In genomic region chr4:183322326-183322725, GRCh38 we compare ENCODE assay signal across 19 cellular contexts. TPM values are rescaled to one million over a fixed set of nuclear protein-coding genes. Genes with fewer than 3 reads are reported as not detected.
A peak's percentile ranks its signal among the peaks of the same experiment; 100 is the strongest.
DNase-seq lines count a peak whose midpoint lies in the region; ATAC-seq and TF ChIP-seq lines count a peak whose summit lies in the region.
"Had no signal": no experiment of that assay in that cellular context is flagged by ENCODE, and none has a peak within 500 bp of the region (broad histone marks: within the 10 kb centered on the region; RNA-seq: fewer than 3 reads in every experiment).

CLDN24 (minus strand) TSS chr4:183322426; CDS start chr4:183322426, 0 bp downstream.

- H3K27ac ChIP-seq in neural progenitor cell: no peak within 1 kb of the TSS
- no peak within 1 kb of the TSS for H3K27ac ChIP-seq in suprapubic skin

- no peak within 1 kb of the TSS for H3K4me3 ChIP-seq in neural progenitor cell
- no peak within 1 kb of the TSS for H3K4me3 ChIP-seq in suprapubic skin

- peak within 1 kb of the TSS; percentile 57 for H3K27ac Mint-ChIP-seq in activated CD8-positive, alpha-beta T cell treated with anti-CD3 and anti-CD28 coated beads, Interleukin-2, amount 10 ng/mL, durations not matched to agents 7 days and 5 days
- no peak within 1 kb of the TSS for H3K27ac Mint-ChIP-seq in activated CD8-positive, alpha-beta T cell treated with anti-CD3 and anti-CD28 coated beads for 36 hours
- peak within 1 kb of the TSS; percentile 52 for H3K27ac Mint-ChIP-seq in activated T-helper 17 cell treated with anti-CD3 and anti-CD28 coated beads, Interleukin-2, amount 50 U/mL, for 72 hours
- no peak within 1 kb of the TSS for H3K27ac Mint-ChIP-seq in neural progenitor cell

- H3K27me3 ChIP-seq in neural progenitor cell: no peaks in the 10 kb centered on the region
- no peaks in the 10 kb centered on the region for H3K27me3 ChIP-seq in suprapubic skin

- H3K36me3 Mint-ChIP-seq in activated CD8-positive, alpha-beta T cell treated with anti-CD3 and anti-CD28 coated beads, Interleukin-2, amount 10 ng/mL, durations not matched to agents 7 days and 5 days (ENCODE audit: low read depth): no peaks in the 10 kb centered on the region
- H3K36me3 Mint-ChIP-seq in activated CD8-positive, alpha-beta T cell treated with anti-CD3 and anti-CD28 coated beads for 36 hours (ENCODE audit: low read depth): no peaks in the 10 kb centered on the region
- H3K36me3 Mint-ChIP-seq in activated T-helper 17 cell treated with anti-CD3 and anti-CD28 coated beads, Interleukin-2, amount 50 U/mL, for 72 hours (ENCODE audit: low read depth): no peaks in the 10 kb centered on the region
- peaks cover 8% of the 10 kb centered on the region for H3K36me3 Mint-ChIP-seq in neural progenitor cell

- H3K9me3 ChIP-seq in neural progenitor cell (ENCODE audit: low read depth): no peaks in the 10 kb centered on the region
- H3K9me3 ChIP-seq in suprapubic skin: no peaks in the 10 kb centered on the region

- H3K79me2 ChIP-seq in neural progenitor cell (ENCODE audit: low read depth): no peaks in the 10 kb centered on the region

- no peak within 1 kb of the TSS for H2AFZ ChIP-seq in neural progenitor cell (replicated peaks)

- no peaks in the 10 kb centered on the region for H4K20me1 ChIP-seq in neural progenitor cell (ENCODE audit: low read depth)

- intact Hi-C loops in activated CD8-positive, alpha-beta T cell treated with anti-CD3 and anti-CD28 coated beads for 36 hours (cut with micrococcal nuclease): no loop called here

- no peak for TF ChIP-seq CTCF in activated CD8-positive, alpha-beta T cell treated with anti-CD3 and anti-CD28 coated beads for 36 hours (IDR thresholded peaks at IDR 0.05)
- TF ChIP-seq CTCF in neural progenitor cell (IDR thresholded peaks at IDR 0.05) (no peak), suprapubic skin (IDR thresholded peaks at IDR 0.05) (no peak)

- CTCF ChIA-PET in activated CD8-positive, alpha-beta T cell treated with anti-CD3 and anti-CD28 coated beads, Interleukin-2, amount 10 ng/mL, durations not matched to agents 7 days and 5 days (lab: Charles Lee): no interaction called here
- CTCF ChIA-PET in activated CD8-positive, alpha-beta T cell treated with anti-CD3 and anti-CD28 coated beads for 36 hours (lab: Charles Lee): no interaction called here

- no peaks in the 10 kb centered on the region for H3K9me3 Mint-ChIP-seq in activated CD8-positive, alpha-beta T cell treated with anti-CD3 and anti-CD28 coated beads, Interleukin-2, amount 10 ng/mL, durations not matched to agents 7 days and 5 days (ENCODE audit: insufficient read depth)
- no peaks in the 10 kb centered on the region for H3K9me3 Mint-ChIP-seq in activated CD8-positive, alpha-beta T cell treated with anti-CD3 and anti-CD28 coated beads for 36 hours
- H3K9me3 Mint-ChIP-seq in activated T-helper 17 cell treated with anti-CD3 and anti-CD28 coated beads, Interleukin-2, amount 50 U/mL, for 72 hours: no peaks in the 10 kb centered on the region
- H3K9me3 Mint-ChIP-seq in neural progenitor cell: peaks cover 5% of the 10 kb centered on the region

- WGBS in suprapubic skin: 99% methylated on average over 5 of the region's 5 CpGs

- H3K4me2 ChIP-seq in neural progenitor cell: peak within 1 kb of the TSS; percentile 27

- H3K4me1 ChIP-seq in neural progenitor cell: peaks cover 14% of the 10 kb centered on the region
- H3K4me1 ChIP-seq in suprapubic skin: no peaks in the 10 kb centered on the region

- POLR2A ChIA-PET in activated CD8-positive, alpha-beta T cell treated with anti-CD3 and anti-CD28 coated beads, Interleukin-2, amount 10 ng/mL, durations not matched to agents 7 days and 5 days (lab: Charles Lee): interaction anchor here (1.1 kb wide), 1 partner anchor 13 kb away, joined by 4 read pairs; no protein-coding TSS in a partner anchor
- POLR2A ChIA-PET in activated CD8-positive, alpha-beta T cell treated with anti-CD3 and anti-CD28 coated beads for 36 hours (lab: Charles Lee): no interaction called here

- H3K4me3 Mint-ChIP-seq in activated CD8-positive, alpha-beta T cell treated with anti-CD3 and anti-CD28 coated beads, Interleukin-2, amount 10 ng/mL, durations not matched to agents 7 days and 5 days: peak within 1 kb of the TSS; percentile 27
- no peak within 1 kb of the TSS for H3K4me3 Mint-ChIP-seq in activated CD8-positive, alpha-beta T cell treated with anti-CD3 and anti-CD28 coated beads for 36 hours
- H3K4me3 Mint-ChIP-seq in activated T-helper 17 cell treated with anti-CD3 and anti-CD28 coated beads, Interleukin-2, amount 50 U/mL, for 72 hours: peak within 1 kb of the TSS; percentile 56
- no peak within 1 kb of the TSS for H3K4me3 Mint-ChIP-seq in neural progenitor cell

- H3F3A ChIP-seq in neural progenitor cell (ENCODE audit: low read depth): peaks cover 9% of the 10 kb centered on the region

- no peaks in the 10 kb centered on the region for H3K36me3 ChIP-seq in neural progenitor cell
- peaks cover 4% of the 10 kb centered on the region for H3K36me3 ChIP-seq in suprapubic skin

- H3K27me3 Mint-ChIP-seq in activated CD8-positive, alpha-beta T cell treated with anti-CD3 and anti-CD28 coated beads, Interleukin-2, amount 10 ng/mL, durations not matched to agents 7 days and 5 days (ENCODE audit: low read depth): peaks cover 13% of the 10 kb centered on the region
- no peaks in the 10 kb centered on the region for H3K27me3 Mint-ChIP-seq in activated CD8-positive, alpha-beta T cell treated with anti-CD3 and anti-CD28 coated beads for 36 hours
- no peaks in the 10 kb centered on the region for H3K27me3 Mint-ChIP-seq in activated T-helper 17 cell treated with anti-CD3 and anti-CD28 coated beads, Interleukin-2, amount 50 U/mL, for 72 hours
- peaks cover 5% of the 10 kb centered on the region for H3K27me3 Mint-ChIP-seq in neural progenitor cell (ENCODE audit: insufficient read depth, low read depth)

- no peak for DNase-seq in activated CD8-positive, alpha-beta T cell treated with anti-CD3 and anti-CD28 coated beads, Interleukin-2, amount 10 ng/mL, durations not matched to agents 7 days and 5 days
- DNase-seq in activated CD8-positive, alpha-beta T cell treated with anti-CD3 and anti-CD28 coated beads for 36 hours: no peak
- peak; percentile 31 for DNase-seq in COLO829 (ENCODE audit: low spot score)
- DNase-seq in neural progenitor cell (ENCODE audit: low spot score): no peak
- no peak for DNase-seq in suprapubic skin (ENCODE audit: low spot score in 2 of 2)
- DNase-seq in MV-4-11 (lab: John Stamatoyannopoulos, UW): no peak
- DNase-seq: C1 segment of cervical spinal cord, Calu3, DMS53, H7, IMR-90, Karpas-422, MM.1S, NCI-H187, NCI-H345, NCI-H69, SHP77 had no signal

- no peak within 1 kb of the TSS for H3K9ac ChIP-seq in neural progenitor cell

- TF ChIP-seq POLR2A in suprapubic skin (IDR thresholded peaks at IDR 0.05): no peak

- TF ChIP-seq EP300 in suprapubic skin (IDR thresholded peaks at IDR 0.05): no peak

- no peak for ATAC-seq in activated CD8-positive, alpha-beta T cell treated with anti-CD3 and anti-CD28 coated beads, Interleukin-2, amount 10 ng/mL, durations not matched to agents 7 days and 5 days
- ATAC-seq in activated CD8-positive, alpha-beta T cell treated with anti-CD3 and anti-CD28 coated beads for 36 hours: no peak
- no peak for ATAC-seq in activated T-helper 17 cell treated with anti-CD3 and anti-CD28 coated beads, Interleukin-2, amount 50 U/mL, for 72 hours (replicated peaks)
- no peak for ATAC-seq in GM19467 (IDR thresholded peaks at IDR 0.05; ENCODE audit: unreplicated experiment)

- peaks cover 23% of the 10 kb centered on the region for H3K4me1 Mint-ChIP-seq in activated CD8-positive, alpha-beta T cell treated with anti-CD3 and anti-CD28 coated beads, Interleukin-2, amount 10 ng/mL, durations not matched to agents 7 days and 5 days (ENCODE audit: low read depth)
- peaks cover 9% of the 10 kb centered on the region for H3K4me1 Mint-ChIP-seq in activated CD8-positive, alpha-beta T cell treated with anti-CD3 and anti-CD28 coated beads for 36 hours (ENCODE audit: low read depth)
- peaks cover 12% of the 10 kb centered on the region for H3K4me1 Mint-ChIP-seq in activated T-helper 17 cell treated with anti-CD3 and anti-CD28 coated beads, Interleukin-2, amount 50 U/mL, for 72 hours
- no peaks in the 10 kb centered on the region for H3K4me1 Mint-ChIP-seq in neural progenitor cell

RNA-seq across cellular contexts. Expression of gene CLDN24, which starts in this region (rescaled TPM):
- not detected for total RNA-seq in activated CD8-positive, alpha-beta T cell treated with anti-CD3 and anti-CD28 coated beads, Interleukin-2, amount 10 ng/mL, durations not matched to agents 7 days and 5 days
- total RNA-seq in activated CD8-positive, alpha-beta T cell treated with anti-CD3 and anti-CD28 coated beads for 36 hours: not detected
- total RNA-seq in activated T-helper 17 cell treated with anti-CD3 and anti-CD28 coated beads, Interleukin-2, amount 50 U/mL, for 72 hours: not detected
- total RNA-seq in neural progenitor cell (ENCODE audit: low replicate concordance): not detected in 2 replicates
- total RNA-seq in suprapubic skin: not detected
- total RNA-seq: Calu3, H7, IMR-90 had no signal

Comparison
In these comparisons a context has a peak if more than half of its experiments do, and no peak if none do; other contexts are left out.
1. H3K27ac Mint-ChIP-seq: peak in activated CD8-positive, alpha-beta T cell treated with anti-CD3 and anti-CD28 coated beads, Interleukin-2, amount 10 ng/mL, durations not matched to agents 7 days and 5 days (single experiment) and activated T-helper 17 cell treated with anti-CD3 and anti-CD28 coated beads, Interleukin-2, amount 50 U/mL, for 72 hours (single experiment); none in activated CD8-positive, alpha-beta T cell treated with anti-CD3 and anti-CD28 coated beads for 36 hours (single experiment) and neural progenitor cell (single experiment).
2. H3K4me3 Mint-ChIP-seq: peak in activated CD8-positive, alpha-beta T cell treated with anti-CD3 and anti-CD28 coated beads, Interleukin-2, amount 10 ng/mL, durations not matched to agents 7 days and 5 days (single experiment) and activated T-helper 17 cell treated with anti-CD3 and anti-CD28 coated beads, Interleukin-2, amount 50 U/mL, for 72 hours (single experiment); none in activated CD8-positive, alpha-beta T cell treated with anti-CD3 and anti-CD28 coated beads for 36 hours (single experiment) and neural progenitor cell (single experiment).